ENCODE assay signal across 11 cellular contexts in genomic region chr16:75024591-75024990, GRCh38. TPM values are rescaled to one million over a fixed set of nuclear protein-coding genes. Genes with fewer than 3 reads are reported as not detected.
DNase-seq lines count a peak whose midpoint lies in the region; ATAC-seq and TF ChIP-seq lines count a peak whose summit lies in the region.
"Had no signal": no experiment of that assay in that cellular context is flagged by ENCODE, and none has a peak within 500 bp of the region (broad histone marks: within the 10 kb centered on the region; RNA-seq: fewer than 3 reads in every experiment).

No MANE protein-coding gene starts in this region.

- DNase-seq in activated CD4-positive, alpha-beta T cell treated with anti-CD3 and anti-CD28 coated beads for 36 hours: no peak
- no peak for DNase-seq in activated CD4-positive, alpha-beta T cell treated with anti-CD3 and anti-CD28 coated beads, Interleukin-2, amount 50 U/mL, for 48 hours
- DNase-seq in H9: no peak
- DNase-seq in SKM-1 (lab: John Stamatoyannopoulos, UW; ENCODE audit: unreplicated experiment): peak; percentile 74
- no peak for DNase-seq in osteocyte (ENCODE audit: extremely low spot score, unreplicated experiment)
- no peak for DNase-seq in occipital lobe (lab: John Stamatoyannopoulos, UW)
- DNase-seq in stimulated activated naive CD4-positive, alpha-beta T cell (lab: John Stamatoyannopoulos, UW): no peak
- DNase-seq: spleen had no signal

- no peak overlapping the region for H4K8ac ChIP-seq in H9 (replicated peaks; ENCODE audit: insufficient read length, low read depth, low read length)

- no peaks in the 10 kb centered on the region for H3K27me3 ChIP-seq in H9 (ENCODE audit: insufficient read depth, low read length)
- H3K27me3 ChIP-seq: spleen had no signal

- H4K91ac ChIP-seq in H9 (ENCODE audit: insufficient read length, low read depth, low read length): no peak overlapping the region

- no peak overlapping the region for H3K14ac ChIP-seq in H9 (ENCODE audit: insufficient read depth, low read length)

- no peaks in the 10 kb centered on the region for H3K9me3 ChIP-seq in H9 (ENCODE audit: control insufficient read depth, low read depth, low read length)

- no peak overlapping the region for H3K4me2 ChIP-seq in H9 (ENCODE audit: insufficient read depth, insufficient read length, low read length)

- no peak overlapping the region for H2BK120ac ChIP-seq in H9 (ENCODE audit: low read depth, low read length, poor library complexity, severe bottlenecking)

- H3K56ac ChIP-seq in H9 (ENCODE audit: insufficient read length, low read depth, low read length): no peak overlapping the region

- H3K4me1 Mint-ChIP-seq in activated CD4-positive, alpha-beta T cell treated with anti-CD3 and anti-CD28 coated beads for 36 hours: peaks cover 33% of the 10 kb centered on the region
- H3K4me1 Mint-ChIP-seq in H9: peaks cover 4 to 10% of the 10 kb centered on the region in 2 experiments; a peak in 3 of 4 replicates
- peaks cover 35% of the 10 kb centered on the region for H3K4me1 Mint-ChIP-seq in osteocyte (ENCODE audit: unreplicated experiment)

- WGBS in H9 (ENCODE audit: extremely low coverage, insufficient read length, low lambda C conversion rate): no CpG with 5 or more reads among the region's 4 CpGs

- peaks cover 7% of the 10 kb centered on the region for H3K79me1 ChIP-seq in H9 (ENCODE audit: insufficient read depth, low read depth, low read length, poor library complexity, severe bottlenecking)

- ATAC-seq in activated CD4-positive, alpha-beta T cell treated with anti-CD3 and anti-CD28 coated beads for 36 hours: no peak
- ATAC-seq in HG02852 (IDR thresholded peaks at IDR 0.05; ENCODE audit: unreplicated experiment): no peak
- ATAC-seq: esophagus mucosa had no signal

- intact Hi-C loops in activated CD4-positive, alpha-beta T cell treated with anti-CD3 and anti-CD28 coated beads for 36 hours (cut with DNase I, micrococcal nuclease): no loop called here

- no peaks in the 10 kb centered on the region for H3K23me2 ChIP-seq in H9 (ENCODE audit: insufficient read length, low read depth, low read length, poor library complexity, severe bottlenecking)

- H2AFZ ChIP-seq in H9 (ENCODE audit: low read length): no peak overlapping the region

- H3K18ac ChIP-seq in H9 (ENCODE audit: insufficient read length, low read depth, low read length): no peak overlapping the region

- no peak overlapping the region for H3K4me3 Mint-ChIP-seq in activated CD4-positive, alpha-beta T cell treated with anti-CD3 and anti-CD28 coated beads for 36 hours
- H3K4me3 Mint-ChIP-seq in H9 (no peak overlapping the region), osteocyte (ENCODE audit: unreplicated experiment) (no peak overlapping the region)
- H3K4me3 Mint-ChIP-seq: type B pancreatic cell had no signal

- H4K5ac ChIP-seq in H9 (ENCODE audit: insufficient read length, low read depth, low read length): no peak overlapping the region

- peaks cover 6% of the 10 kb centered on the region; the same call in 1 of the 2 replicates for H3K4me1 ChIP-seq in H9 (ENCODE audit: insufficient read depth, low read length)

- H3K9me3 Mint-ChIP-seq in activated CD4-positive, alpha-beta T cell treated with anti-CD3 and anti-CD28 coated beads for 36 hours (ENCODE audit: low read depth): peaks cover 11% of the 10 kb centered on the region
- H3K9me3 Mint-ChIP-seq in H9 (peaks cover 21 to 24% of the 10 kb centered on the region in 2 experiments), osteocyte (ENCODE audit: unreplicated experiment) (peaks cover 8% of the 10 kb centered on the region)

- peak overlapping the region; percentile 55 for H3K27ac Mint-ChIP-seq in activated CD4-positive, alpha-beta T cell treated with anti-CD3 and anti-CD28 coated beads for 36 hours
- H3K27ac Mint-ChIP-seq in H9 (peak overlapping the region in 2 of 3 experiments; percentile 44 to 62; a peak in 4 of 7 replicates), osteocyte (ENCODE audit: unreplicated experiment) (peak overlapping the region; percentile 39)
- H3K27ac Mint-ChIP-seq: type B pancreatic cell had no signal

- POLR2A ChIA-PET in activated CD4-positive, alpha-beta T cell treated with anti-CD3 and anti-CD28 coated beads for 36 hours (lab: Charles Lee): no interaction called here

- no peak overlapping the region for H2BK20ac ChIP-seq in H9 (ENCODE audit: low read depth, low read length, poor library complexity, severe bottlenecking)

- H3K36me3 Mint-ChIP-seq in activated CD4-positive, alpha-beta T cell treated with anti-CD3 and anti-CD28 coated beads for 36 hours (ENCODE audit: low read depth): peaks cover 27% of the 10 kb centered on the region
- H3K36me3 Mint-ChIP-seq in H9 (ENCODE audit: insufficient read depth in 1 of 3, low read depth in 3 of 3) (peaks cover 23 to 34% (median 26%) of the 10 kb centered on the region in 3 experiments), osteocyte (ENCODE audit: unreplicated experiment) (peaks cover 13% of the 10 kb centered on the region)

- no peak overlapping the region for H2AK5ac ChIP-seq in H9 (ENCODE audit: insufficient read length, low read length)

- H2BK15ac ChIP-seq in H9 (ENCODE audit: low read depth, low read length): no peak overlapping the region

- no peak for TF ChIP-seq CTCF in H9 (conservative IDR thresholded peaks at IDR 0.05)
- TF ChIP-seq CTCF in osteocyte (IDR thresholded peaks at IDR 0.05): no peak

- no peak overlapping the region for H3K4ac ChIP-seq in H9 (ENCODE audit: low read depth, low read length)

- CTCF ChIA-PET in activated CD4-positive, alpha-beta T cell treated with anti-CD3 and anti-CD28 coated beads for 36 hours (lab: Charles Lee): no interaction called here

- no peak overlapping the region for H2BK5ac ChIP-seq in H9 (ENCODE audit: insufficient read length, low read length)

- H3K27me3 Mint-ChIP-seq in activated CD4-positive, alpha-beta T cell treated with anti-CD3 and anti-CD28 coated beads for 36 hours: no peaks in the 10 kb centered on the region
- no peaks in the 10 kb centered on the region for H3K27me3 Mint-ChIP-seq in H9 (ENCODE audit: low read depth)
- H3K27me3 Mint-ChIP-seq in osteocyte (ENCODE audit: unreplicated experiment): no peaks in the 10 kb centered on the region
- H3K27me3 Mint-ChIP-seq: type B pancreatic cell had no signal

- H2BK12ac ChIP-seq in H9 (ENCODE audit: insufficient read length, low read depth, low read length): no peak overlapping the region

- no peak overlapping the region for H3K9ac ChIP-seq in H9 (ENCODE audit: extremely low read depth, insufficient read length, low read length)

- peaks cover 7% of the 10 kb centered on the region; the same call in 1 of the 2 replicates for H3K79me2 ChIP-seq in H9 (ENCODE audit: insufficient read depth, low read length)

- no peak overlapping the region for H3K27ac ChIP-seq in H9 (ENCODE audit: insufficient read length, low read depth, low read length)

- no peak overlapping the region for H3T11ph ChIP-seq in H9 (ENCODE audit: low read length)

- H3K23ac ChIP-seq in H9 (ENCODE audit: insufficient read length, low read depth, low read length): no peak overlapping the region

- H4K20me1 ChIP-seq in H9 (ENCODE audit: control insufficient read depth, insufficient read depth, insufficient read length): no peaks in the 10 kb centered on the region

RNA-seq across cellular contexts. Expression of gene ZNRF1, which starts 25.8 kb away (rescaled TPM):
- 10 to 100 TPM; 35.2 to 42.9 TPM for total RNA-seq in activated CD4-positive, alpha-beta T cell treated with anti-CD3 and anti-CD28 coated beads for 36 hours
- total RNA-seq in H9 (2021): 48.7 and 49.6 TPM in 2 replicates
- 30.9 and 32.1 TPM in 2 replicates for total RNA-seq in osteocyte
- 19.5 TPM for total RNA-seq in occipital lobe

RNA-seq across cellular contexts. Expression of gene WDR59, which starts 39.7 kb away (rescaled TPM):
- 10 to 100 TPM; 69.2 to 91.4 TPM for total RNA-seq in activated CD4-positive, alpha-beta T cell treated with anti-CD3 and anti-CD28 coated beads for 36 hours
- total RNA-seq in H9 (2021) (91.8 and 97.5 TPM in 2 replicates), osteocyte (58.8 and 63.3 TPM in 2 replicates), occipital lobe (18.7 TPM)
